Comparison of ENCODE assay signal across 18 cellular contexts in the genomic region with DNA sequence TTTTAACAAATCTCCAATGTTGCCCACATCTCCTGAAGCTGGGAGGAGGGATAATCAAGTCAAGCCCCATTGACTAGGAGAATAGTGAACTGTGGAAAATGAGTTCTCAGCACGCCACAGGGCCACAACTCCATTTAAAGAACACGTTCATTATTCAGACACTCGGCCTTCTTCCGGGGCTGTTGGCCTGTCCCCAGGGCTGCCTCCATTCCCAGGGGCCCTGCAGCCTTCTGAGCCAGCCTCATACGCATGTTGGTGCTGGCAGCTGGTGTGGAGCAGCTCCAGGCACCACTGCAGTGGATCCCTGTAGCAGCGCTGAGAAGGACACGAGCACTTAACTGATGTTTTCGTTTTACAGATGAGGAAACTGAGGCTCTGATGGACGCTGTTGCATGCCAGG.
DNase-seq lines count a peak whose midpoint lies in the region; ATAC-seq and TF ChIP-seq lines count a peak whose summit lies in the region.
"Had no signal": no experiment of that assay in that cellular context is flagged by ENCODE, and none has a peak within 500 bp of the region (broad histone marks: within the 10 kb centered on the region; RNA-seq: fewer than 3 reads in every experiment).

No MANE protein-coding gene starts in this region.

- in situ Hi-C loops in Caki2 (cut with HindIII; ENCODE audit: low pct_unique_long_range_greater_than_20kb, low sequenced_read_pairs): no loop called here

- DNase-seq in Caki2 (ENCODE audit: low read depth) (peak; percentile 15), GM12865 (ENCODE audit: low read depth) (peak; percentile 20), glomerular visceral epithelial cell (ENCODE audit: extremely low spot score) (peak; percentile 2), left kidney (ENCODE audit: low read depth, low spot score) (peak; percentile 13), Ammon's horn (ENCODE audit: low spot score) (no peak), A172 (ENCODE audit: low spot score) (no peak), NCI-H446 (lab: John Stamatoyannopoulos, UW) (no peak)
- DNase-seq: AML-193; CD4-positive, alpha-beta memory T cell; DMS 273 treated with DMSO at 0.1 percent for 48 hours; DMS79; GDM1; H9; IMR-90 had no signal

- TF ChIP-seq CTCF in GM12865 (IDR thresholded peaks at IDR 0.05; ENCODE audit: insufficient read depth, low read depth, low read length, missing control alignments): no peak

- no peak for ATAC-seq in GM21515 (IDR thresholded peaks at IDR 0.05; ENCODE audit: unreplicated experiment)
- ATAC-seq: A549, K562 had no signal

- H3K4me3 ChIP-seq in GM12865 (ENCODE audit: low read depth, low read length): no peak overlapping the region
- H3K4me3 ChIP-seq: A549, BLaER1, K562 had no signal

Comparison
In these comparisons a context has a peak if more than half of its experiments do, and no peak if none do; other contexts are left out.
1. DNase-seq: peak in Caki2 (single experiment), GM12865 (single experiment), glomerular visceral epithelial cell (single experiment) and left kidney (single experiment); none in Ammon's horn (single experiment), A172 (single experiment) and NCI-H446 (0 of 2).